In genomic region chr15:98779463-98780071, GRCh38 we compare ENCODE assay signal across 8 cellular contexts.
DNase-seq lines count a peak whose midpoint lies in the region; ATAC-seq, FAIRE-seq and TF ChIP-seq lines count a peak whose summit lies in the region.

No MANE protein-coding gene starts in this region.

- H3K27me3 ChIP-seq in CD4-positive, CD25-positive, alpha-beta regulatory T cell (ENCODE audit: control insufficient read depth, insufficient read depth, low read length): no peaks in the 10 kb centered on the region

- H3K4me1 ChIP-seq in CD4-positive, CD25-positive, alpha-beta regulatory T cell (ENCODE audit: control insufficient read depth, insufficient read depth, low read length, poor library complexity, severe bottlenecking): peaks cover 5% of the 10 kb centered on the region
- no peaks in the 10 kb centered on the region for H3K4me1 ChIP-seq in mucosa of descending colon (ENCODE audit: low read depth)

- ATAC-seq in CD4-positive, CD25-positive, alpha-beta regulatory T cell (ENCODE audit: low read depth in 2 of 2): peak; percentile 68 to 70
- peak; percentile 86 for ATAC-seq in HG03439 (IDR thresholded peaks at IDR 0.05; ENCODE audit: unreplicated experiment)
- peak; percentile 98 for ATAC-seq in mucosa of descending colon

- no peaks in the 10 kb centered on the region for H3K36me3 ChIP-seq in CD4-positive, CD25-positive, alpha-beta regulatory T cell (ENCODE audit: control insufficient read depth, insufficient read depth, low read length)
- no peaks in the 10 kb centered on the region for H3K36me3 ChIP-seq in mucosa of descending colon (ENCODE audit: low read depth)

- FAIRE-seq in GM19239 (lab: Jason Lieb, UNC): peak; percentile 18

- H3K4me3 ChIP-seq in CD4-positive, CD25-positive, alpha-beta regulatory T cell (ENCODE audit: low read depth, low read length): no peak overlapping the region
- no peak overlapping the region for H3K4me3 ChIP-seq in mucosa of descending colon

- no peaks in the 10 kb centered on the region for H3K9me3 Mint-ChIP-seq in CD4-positive, CD25-positive, alpha-beta regulatory T cell
- no peaks in the 10 kb centered on the region for H3K9me3 Mint-ChIP-seq in endothelial cell (ENCODE audit: unreplicated experiment)

- no peak overlapping the region for H3K27ac ChIP-seq in CD4-positive, CD25-positive, alpha-beta regulatory T cell (ENCODE audit: insufficient read depth, low read length, poor library complexity, severe bottlenecking)

- peak overlapping the region in 2 of 4 donors; percentile 34 to 68 for H3K4me3 Mint-ChIP-seq in CD4-positive, CD25-positive, alpha-beta regulatory T cell
- H3K4me3 Mint-ChIP-seq in endothelial cell (ENCODE audit: unreplicated experiment): no peak overlapping the region

- intact Hi-C loops in mucosa of descending colon (cut with DNase I, micrococcal nuclease): no loop called here

- peak; percentile 34 to 66 (median 61) for DNase-seq in CD4-positive, CD25-positive, alpha-beta regulatory T cell
- DNase-seq in GM19239 (ENCODE audit: insufficient read length, low spot score) (peak; percentile 54), NOMO-1 treated with DMSO at 0.1 percent for 48 hours (lab: John Stamatoyannopoulos, UW; ENCODE audit: unreplicated experiment) (peak; percentile 97), endothelial cell (ENCODE audit: low spot score) (peak; percentile 91), mucosa of descending colon (peak; percentile 78 to 94 (median 91))
- peak; percentile 24 to 67 (median 49) for DNase-seq in activated CD8-positive, alpha-beta memory T cell treated with anti-CD3 and anti-CD28 coated beads for 48 hours (ENCODE audit: low read depth in 2 of 3, low spot score in 2 of 3)
- DNase-seq in stimulated activated CD8-positive, alpha-beta memory T cell treated with anti-CD3 and anti-CD28 coated beads, Interleukin-7, amount 100 ng/mL, for 1 hour (ENCODE audit: low read depth in 2 of 2): peak; percentile 30 to 48

- no peaks in the 10 kb centered on the region for H3K36me3 Mint-ChIP-seq in CD4-positive, CD25-positive, alpha-beta regulatory T cell
- H3K36me3 Mint-ChIP-seq in endothelial cell (ENCODE audit: low read depth, unreplicated experiment): peaks cover 13% of the 10 kb centered on the region

- peaks cover 4 to 58% (median 9%) of the 10 kb centered on the region in 4 donors for H3K4me1 Mint-ChIP-seq in CD4-positive, CD25-positive, alpha-beta regulatory T cell
- peaks cover 15% of the 10 kb centered on the region for H3K4me1 Mint-ChIP-seq in endothelial cell (ENCODE audit: unreplicated experiment)

- H3K9me3 ChIP-seq in CD4-positive, CD25-positive, alpha-beta regulatory T cell (ENCODE audit: control insufficient read depth in 2 of 2, low read length in 2 of 2): no peaks in the 10 kb centered on the region
- no peaks in the 10 kb centered on the region for H3K9me3 ChIP-seq in mucosa of descending colon

- no peak overlapping the region for H3K27ac Mint-ChIP-seq in CD4-positive, CD25-positive, alpha-beta regulatory T cell
- H3K27ac Mint-ChIP-seq in endothelial cell (ENCODE audit: unreplicated experiment): no peak overlapping the region

- TF ChIP-seq CTCF in endothelial cell (IDR thresholded peaks at IDR 0.05; ENCODE audit: unreplicated experiment) (peak; percentile 89), mucosa of descending colon (IDR thresholded peaks at IDR 0.05) (peak; percentile 96)

- peaks cover 9% of the 10 kb centered on the region for H3K27me3 Mint-ChIP-seq in CD4-positive, CD25-positive, alpha-beta regulatory T cell
- peaks cover 8% of the 10 kb centered on the region for H3K27me3 Mint-ChIP-seq in endothelial cell (ENCODE audit: unreplicated experiment)

Comparison
In these comparisons a context has a peak if more than half of its experiments do, and no peak if none do; other contexts are left out.
1. DNase-seq: peak in every context shown above with its lines; median percentile 97 in NOMO-1 treated with DMSO at 0.1 percent for 48 hours; 91 in endothelial cell; 91 in mucosa of descending colon; 61 in CD4-positive, CD25-positive, alpha-beta regulatory T cell; 54 in GM19239; 49 in activated CD8-positive, alpha-beta memory T cell treated with anti-CD3 and anti-CD28 coated beads for 48 hours; 39 in stimulated activated CD8-positive, alpha-beta memory T cell treated with anti-CD3 and anti-CD28 coated beads, Interleukin-7, amount 100 ng/mL, for 1 hour.